ENCODE assay signal across 11 cellular contexts in genomic region chr7:6221340-6222319, GRCh38. TPM values are rescaled to one million over a fixed set of nuclear protein-coding genes. Genes with fewer than 3 reads are reported as not detected.
DNase-seq lines count a peak whose midpoint lies in the region; ATAC-seq lines count a peak whose summit lies in the region.
"Had no signal": no experiment of that assay in that cellular context is flagged by ENCODE, and none has a peak within 500 bp of the region (broad histone marks: within the 10 kb centered on the region; RNA-seq: fewer than 3 reads in every experiment).

No MANE protein-coding gene starts in this region.

- no peaks in the 10 kb centered on the region for H3K27me3 ChIP-seq in CD4-positive, alpha-beta memory T cell (ENCODE audit: insufficient read depth, low read length)
- H3K27me3 ChIP-seq: uterus had no signal

- peak overlapping the region; percentile 80 to 97 (median 94) for H3K27ac Mint-ChIP-seq in CD4-positive, alpha-beta memory T cell
- H3K27ac Mint-ChIP-seq in activated T-helper 2 cell treated with anti-CD3 and anti-CD28 coated beads, Interferon-gamma antibody, Interleukin-2, Interleukin-4, amounts not matched to agents 10 μg/mL and 5 μg/mL and 100 μg/mL, durations not matched to agents 14 hours and 24 hours and 36 hours = peak overlapping the region; percentile 43
- peak overlapping the region in 7 of 10 donors; percentile 9 to 87 (median 74) for H3K27ac Mint-ChIP-seq in naive thymus-derived CD8-positive, alpha-beta T cell

- no peaks in the 10 kb centered on the region for H3K36me3 ChIP-seq in CD4-positive, alpha-beta memory T cell (ENCODE audit: insufficient read depth, low read length)
- H3K36me3 ChIP-seq: uterus had no signal

- intact Hi-C loops in CD4-positive, alpha-beta memory T cell (cut with micrococcal nuclease) = no loop called here
- intact Hi-C loops in activated T-helper 2 cell treated with anti-CD3 and anti-CD28 coated beads, Interferon-gamma antibody, Interleukin-2, Interleukin-4, amounts not matched to agents 10 μg/mL and 5 μg/mL and 100 μg/mL, durations not matched to agents 14 hours and 24 hours and 36 hours (cut with micrococcal nuclease) = loop anchor here (1.0 kb wide), 1 partner anchor 36 kb away; no protein-coding TSS in a partner anchor

- H3K9me3 Mint-ChIP-seq in CD4-positive, alpha-beta memory T cell = no peaks in the 10 kb centered on the region
- H3K9me3 Mint-ChIP-seq in activated T-helper 2 cell treated with anti-CD3 and anti-CD28 coated beads, Interferon-gamma antibody, Interleukin-2, Interleukin-4, amounts not matched to agents 10 μg/mL and 5 μg/mL and 100 μg/mL, durations not matched to agents 14 hours and 24 hours and 36 hours = no peaks in the 10 kb centered on the region
- peaks cover 0 to 4% (median 0%) of the 10 kb centered on the region in 9 donors for H3K9me3 Mint-ChIP-seq in naive thymus-derived CD8-positive, alpha-beta T cell

- H3K4me1 Mint-ChIP-seq in CD4-positive, alpha-beta memory T cell = peaks cover 6 to 28% (median 15%) of the 10 kb centered on the region in 4 donors
- peaks cover 9% of the 10 kb centered on the region for H3K4me1 Mint-ChIP-seq in activated T-helper 2 cell treated with anti-CD3 and anti-CD28 coated beads, Interferon-gamma antibody, Interleukin-2, Interleukin-4, amounts not matched to agents 10 μg/mL and 5 μg/mL and 100 μg/mL, durations not matched to agents 14 hours and 24 hours and 36 hours (ENCODE audit: low read depth)
- peaks cover 3 to 29% (median 6%) of the 10 kb centered on the region in 4 donors for H3K4me1 Mint-ChIP-seq in naive thymus-derived CD8-positive, alpha-beta T cell

- H3K27me3 Mint-ChIP-seq in CD4-positive, alpha-beta memory T cell = no peaks in the 10 kb centered on the region
- peaks cover 45% of the 10 kb centered on the region for H3K27me3 Mint-ChIP-seq in activated T-helper 2 cell treated with anti-CD3 and anti-CD28 coated beads, Interferon-gamma antibody, Interleukin-2, Interleukin-4, amounts not matched to agents 10 μg/mL and 5 μg/mL and 100 μg/mL, durations not matched to agents 14 hours and 24 hours and 36 hours (ENCODE audit: low read depth)
- H3K27me3 Mint-ChIP-seq in naive thymus-derived CD8-positive, alpha-beta T cell = no peaks in the 10 kb centered on the region

- peak; percentile 44 to 79 (median 73) for DNase-seq in CD4-positive, alpha-beta memory T cell
- DNase-seq in M059J (ENCODE audit: low read depth) = peak; percentile 22
- peak; percentile 15 for DNase-seq in activated T-helper 2 cell treated with anti-CD3 and anti-CD28 coated beads, Interferon-gamma antibody, Interleukin-2, Interleukin-4, amounts not matched to agents 10 μg/mL and 5 μg/mL and 100 μg/mL, durations not matched to agents 14 hours and 24 hours and 36 hours (ENCODE audit: low spot score)
- peak in 3 of 10 donors; percentile 6 to 31 (median 7) for DNase-seq in naive thymus-derived CD8-positive, alpha-beta T cell
- no peak for DNase-seq in anterior cingulate cortex (lab: John Stamatoyannopoulos, UW)
- DNase-seq in NCI-H1092 treated with DMSO at 0.1 percent for 48 hours (lab: John Stamatoyannopoulos, UW) = no peak
- DNase-seq in GOT3 (lab: John Stamatoyannopoulos, UW) = no peak
- DNase-seq: foreskin fibroblast, NCI-H2081, uterus had no signal

- CTCF ChIA-PET in CD4-positive, alpha-beta memory T cell (lab: Charles Lee; ENCODE audit: partially characterized antibody) = no interaction called here

- H3K9me3 ChIP-seq in CD4-positive, alpha-beta memory T cell (ENCODE audit: control insufficient read depth in 1 of 2, low read length in 2 of 2) = no peaks in the 10 kb centered on the region
- H3K9me3 ChIP-seq: uterus had no signal

- no peak overlapping the region for H3K4me3 ChIP-seq in CD4-positive, alpha-beta memory T cell (ENCODE audit: low read length in 2 of 2)
- H3K4me3 ChIP-seq: uterus had no signal

- H3K4me3 Mint-ChIP-seq in CD4-positive, alpha-beta memory T cell = peak overlapping the region in 7 of 8 donors; percentile 4 to 71 (median 60)
- H3K4me3 Mint-ChIP-seq in activated T-helper 2 cell treated with anti-CD3 and anti-CD28 coated beads, Interferon-gamma antibody, Interleukin-2, Interleukin-4, amounts not matched to agents 10 μg/mL and 5 μg/mL and 100 μg/mL, durations not matched to agents 14 hours and 24 hours and 36 hours (ENCODE audit: low read depth) = no peak overlapping the region
- peak overlapping the region in 2 of 10 donors; percentile 62 to 73 for H3K4me3 Mint-ChIP-seq in naive thymus-derived CD8-positive, alpha-beta T cell

- ATAC-seq in naive thymus-derived CD8-positive, alpha-beta T cell = peak; percentile 53 to 58
- no peak for ATAC-seq in HG02678 (IDR thresholded peaks at IDR 0.05; ENCODE audit: unreplicated experiment)

- peaks cover 18% of the 10 kb centered on the region for H3K4me1 ChIP-seq in CD4-positive, alpha-beta memory T cell (ENCODE audit: insufficient read depth, low read length)

- peak overlapping the region; percentile 54 for H3K27ac ChIP-seq in CD4-positive, alpha-beta memory T cell (ENCODE audit: low read depth, low read length)
- H3K27ac ChIP-seq: uterus had no signal

- POLR2A ChIA-PET in CD4-positive, alpha-beta memory T cell (lab: Charles Lee; ENCODE audit: partially characterized antibody) = interaction anchor here (1.3 kb wide), 1 partner anchor 39 kb away, joined by 4 read pairs; no protein-coding TSS in a partner anchor
- POLR2A ChIA-PET in naive thymus-derived CD8-positive, alpha-beta T cell (lab: Charles Lee) = no interaction called here

- H3K36me3 Mint-ChIP-seq in CD4-positive, alpha-beta memory T cell = peaks cover 0 to 3% of the 10 kb centered on the region in 2 donors
- no peaks in the 10 kb centered on the region for H3K36me3 Mint-ChIP-seq in activated T-helper 2 cell treated with anti-CD3 and anti-CD28 coated beads, Interferon-gamma antibody, Interleukin-2, Interleukin-4, amounts not matched to agents 10 μg/mL and 5 μg/mL and 100 μg/mL, durations not matched to agents 14 hours and 24 hours and 36 hours (ENCODE audit: low read depth)
- no peaks in the 10 kb centered on the region for H3K36me3 Mint-ChIP-seq in naive thymus-derived CD8-positive, alpha-beta T cell

RNA-seq across cellular contexts. Expression of gene CYTH3, which starts 50.8 kb away (rescaled TPM):
- 1 to 10 TPM; 6.6 to 7.8 TPM for total RNA-seq in CD4-positive, alpha-beta memory T cell
- polyA plus RNA-seq in CD4-positive, alpha-beta memory T cell = 1 to 10 TPM; 4.0 to 9.1 TPM
- total RNA-seq in M059J (2014; rRNA removed; shearing (Covaris generic)) = 15.0 and 29.6 TPM in 2 replicates
- total RNA-seq in activated T-helper 2 cell treated with anti-CD3 and anti-CD28 coated beads, Interferon-gamma antibody, Interleukin-2, Interleukin-4, amounts not matched to agents 10 μg/mL and 5 μg/mL and 100 μg/mL, durations not matched to agents 14 hours and 24 hours and 36 hours = 0.85 and 1.2 TPM in 2 replicates
- total RNA-seq in naive thymus-derived CD8-positive, alpha-beta T cell = 1 to 10 TPM; 8.1 to 8.6 TPM
- polyA plus RNA-seq in naive thymus-derived CD8-positive, alpha-beta T cell = 1 to 10 TPM in 2 of 3 donors, under 1 TPM in 1; 0.77 to 4.1 (median 2.1) TPM

Comparison
In these comparisons a context has a peak if more than half of its experiments do, and no peak if none do; other contexts are left out.
1. DNase-seq: peak in CD4-positive, alpha-beta memory T cell (5 of 5), M059J (single experiment) and activated T-helper 2 cell treated with anti-CD3 and anti-CD28 coated beads, Interferon-gamma antibody, Interleukin-2, Interleukin-4, amounts not matched to agents 10 μg/mL and 5 μg/mL and 100 μg/mL, durations not matched to agents 14 hours and 24 hours and 36 hours (single experiment); none in anterior cingulate cortex (0 of 58), NCI-H1092 treated with DMSO at 0.1 percent for 48 hours (single experiment) and GOT3 (single experiment).
2. H3K27ac Mint-ChIP-seq: peak in every context shown above with its lines; median percentile 94 in CD4-positive, alpha-beta memory T cell; 74 in naive thymus-derived CD8-positive, alpha-beta T cell; 43 in activated T-helper 2 cell treated with anti-CD3 and anti-CD28 coated beads, Interferon-gamma antibody, Interleukin-2, Interleukin-4, amounts not matched to agents 10 μg/mL and 5 μg/mL and 100 μg/mL, durations not matched to agents 14 hours and 24 hours and 36 hours.